In genomic region chr4:705278-706082, GRCh38 we compare ENCODE assay signal across 8 cellular contexts. TPM values are rescaled to one million over a fixed set of nuclear protein-coding genes. Genes with fewer than 3 reads are reported as not detected.
DNase-seq lines count a peak whose midpoint lies in the region; TF ChIP-seq lines count a peak whose summit lies in the region.

PCGF3 (plus strand) TSS chr4:705832; CDS start chr4:733681, 27,849 bp downstream.

- H3K4me1 ChIP-seq in HAP-1 = peaks cover 4% of the 10 kb centered on the region; the same call in 1 of the 2 replicates

- H3K4me1 Mint-ChIP-seq in nephron progenitor cell = peaks cover 27% of the 10 kb centered on the region
- H3K4me1 Mint-ChIP-seq in stimulated activated naive CD8-positive, alpha-beta T cell treated with anti-CD3 and anti-CD28 coated beads, Interleukin-15, Interleukin-2, amounts not matched to agents 100 ng/mL and 50 ng/mL, for 24 hours (ENCODE audit: low read depth) = peaks cover 22% of the 10 kb centered on the region

- H3K36me3 Mint-ChIP-seq in nephron progenitor cell (ENCODE audit: low read depth) = peaks cover 22% of the 10 kb centered on the region
- H3K36me3 Mint-ChIP-seq in stimulated activated naive CD8-positive, alpha-beta T cell treated with anti-CD3 and anti-CD28 coated beads, Interleukin-15, Interleukin-2, amounts not matched to agents 100 ng/mL and 50 ng/mL, for 24 hours (ENCODE audit: low read depth) = peaks cover 3% of the 10 kb centered on the region

- H3K4me3 ChIP-seq in HAP-1 (peak within 1 kb of the TSS; percentile 67), MG63 (peak within 1 kb of the TSS; percentile 63), fibroblast of pulmonary artery (replicated peaks; ENCODE audit: low read depth, low read length) (peak within 1 kb of the TSS; percentile 85)

- H3K4me3 Mint-ChIP-seq in nephron progenitor cell = peak within 1 kb of the TSS; percentile 62
- H3K4me3 Mint-ChIP-seq in stimulated activated naive CD8-positive, alpha-beta T cell treated with anti-CD3 and anti-CD28 coated beads, Interleukin-15, Interleukin-2, amounts not matched to agents 100 ng/mL and 50 ng/mL, for 24 hours = peak within 1 kb of the TSS; percentile 63

- peaks cover 13% of the 10 kb centered on the region for H3K27me3 Mint-ChIP-seq in nephron progenitor cell (ENCODE audit: low read depth, poor library complexity)
- H3K27me3 Mint-ChIP-seq in stimulated activated naive CD8-positive, alpha-beta T cell treated with anti-CD3 and anti-CD28 coated beads, Interleukin-15, Interleukin-2, amounts not matched to agents 100 ng/mL and 50 ng/mL, for 24 hours = no peaks in the 10 kb centered on the region

- H3K27ac Mint-ChIP-seq in nephron progenitor cell = no peak within 1 kb of the TSS
- H3K27ac Mint-ChIP-seq in stimulated activated naive CD8-positive, alpha-beta T cell treated with anti-CD3 and anti-CD28 coated beads, Interleukin-15, Interleukin-2, amounts not matched to agents 100 ng/mL and 50 ng/mL, for 24 hours = peak within 1 kb of the TSS; percentile 11

- no peaks in the 10 kb centered on the region for H3K27me3 ChIP-seq in HAP-1 (ENCODE audit: low read depth)
- no peaks in the 10 kb centered on the region for H3K27me3 ChIP-seq in MG63

- in situ Hi-C loops in HAP-1 (cut with MboI; ENCODE audit: low sequenced_read_pairs) = no loop called here

- DNase-seq in ELR (ENCODE audit: low read depth) (peak; percentile 94), HAP-1 (ENCODE audit: low spot score in 2 of 2) (peak; percentile 85 to 99), MG63 (peak; percentile 86), SHP77 (lab: John Stamatoyannopoulos, UW) (peak; percentile 59 to 66), fibroblast of pulmonary artery (ENCODE audit: low read depth) (peak; percentile 97), nephron progenitor cell (peak; percentile 100)
- peak; percentile 93 for DNase-seq in activated effector memory CD4-positive, alpha-beta T cell treated with Interleukin-2 at 50 U/mL for 16 hours

- TF ChIP-seq CTCF in fibroblast of pulmonary artery (IDR thresholded peaks at IDR 0.05; ENCODE audit: low read length, missing control alignments) (no peak), nephron progenitor cell (IDR thresholded peaks at IDR 0.05) (no peak)

- H3K9me3 ChIP-seq in HAP-1 (no peaks in the 10 kb centered on the region), MG63 (no peaks in the 10 kb centered on the region)

- peaks cover 20% of the 10 kb centered on the region for H3K9me3 Mint-ChIP-seq in nephron progenitor cell
- H3K9me3 Mint-ChIP-seq in stimulated activated naive CD8-positive, alpha-beta T cell treated with anti-CD3 and anti-CD28 coated beads, Interleukin-15, Interleukin-2, amounts not matched to agents 100 ng/mL and 50 ng/mL, for 24 hours = no peaks in the 10 kb centered on the region

- H3K36me3 ChIP-seq in HAP-1 (replicated peaks) (peaks cover 11% of the 10 kb centered on the region), MG63 (no peaks in the 10 kb centered on the region)

RNA-seq across cellular contexts. Expression of gene PCGF3, which starts in this region (rescaled TPM):
- total RNA-seq in MG63 (2014; rRNA removed; shearing (Covaris generic); ENCODE audit: low replicate concordance) = 9.9 and 25.5 TPM in 2 replicates

Comparison
In these comparisons a context has a peak if more than half of its experiments do, and no peak if none do; other contexts are left out.
1. Peak in every context shown above with its lines: DNase-seq and H3K4me3 ChIP-seq.